27 cellular contexts compared by ENCODE assay signal in genomic region chr12:113181975-113182374, GRCh38. TPM values are rescaled to one million over a fixed set of nuclear protein-coding genes. Genes with fewer than 3 reads are reported as not detected.
"Had no signal": no experiment of that assay in that cellular context is flagged by ENCODE, and none has a peak within 500 bp of the region (broad histone marks: within the 10 kb centered on the region; RNA-seq: fewer than 3 reads in every experiment).

No MANE protein-coding gene starts in this region.

- H2AFZ ChIP-seq: hepatocyte, neural progenitor cell had no signal

- ATAC-seq: left lung, sciatic nerve had no signal

- H3K27ac Mint-ChIP-seq: activated CD4-positive, alpha-beta T cell treated with anti-CD3 and anti-CD28 coated beads, Interleukin-2, amount 10 ng/mL, durations not matched to agents 7 days and 5 days; activated naive CD8-positive, alpha-beta T cell treated with anti-CD3 and anti-CD28 coated beads, Interleukin-2, amount 10 ng/mL, durations not matched to agents 7 days and 5 days; activated T-helper 1 cell treated with anti-CD3 and anti-CD28 coated beads, Interleukin-12 subunit alpha, Interleukin-12 subunit beta, Interleukin-2, Interleukin-4 antibody, amounts not matched to agents 30 ng/mL and 10 ng/mL and 1 ng/mL, durations not matched to agents 14 hours and 24 hours and 36 hours; neural progenitor cell had no signal

- H3K4me3 ChIP-seq: coronary artery, esophagus muscularis mucosa, hepatocyte, left lung, lung, neural progenitor cell, tibial artery had no signal

- H3K4me3 Mint-ChIP-seq: activated CD4-positive, alpha-beta T cell treated with anti-CD3 and anti-CD28 coated beads, Interleukin-2, amount 10 ng/mL, durations not matched to agents 7 days and 5 days; activated naive CD8-positive, alpha-beta T cell treated with anti-CD3 and anti-CD28 coated beads, Interleukin-2, amount 10 ng/mL, durations not matched to agents 7 days and 5 days; activated T-helper 1 cell treated with anti-CD3 and anti-CD28 coated beads, Interleukin-12 subunit alpha, Interleukin-12 subunit beta, Interleukin-2, Interleukin-4 antibody, amounts not matched to agents 30 ng/mL and 10 ng/mL and 1 ng/mL, durations not matched to agents 14 hours and 24 hours and 36 hours; neural progenitor cell had no signal

- H3K27ac ChIP-seq: coronary artery, esophagus muscularis mucosa, hepatocyte, left lung, neural progenitor cell, tibial artery had no signal

- FAIRE-seq: frontal cortex, small intestine had no signal

- H3K9ac ChIP-seq: neural progenitor cell had no signal

- H3K27me3 Mint-ChIP-seq: activated CD4-positive, alpha-beta T cell treated with anti-CD3 and anti-CD28 coated beads, Interleukin-2, amount 10 ng/mL, durations not matched to agents 7 days and 5 days; activated naive CD8-positive, alpha-beta T cell treated with anti-CD3 and anti-CD28 coated beads, Interleukin-2, amount 10 ng/mL, durations not matched to agents 7 days and 5 days; naive B cell had no signal

- DNase-seq: activated CD4-positive, alpha-beta T cell treated with anti-CD3 and anti-CD28 coated beads, Interleukin-2, amount 10 ng/mL, durations not matched to agents 7 days and 5 days; activated CD8-positive, alpha-beta memory T cell treated with anti-CD3 and anti-CD28 coated beads, Interleukin-2, amount 50 U/mL, for 48 hours; activated gamma-delta T cell; activated naive CD8-positive, alpha-beta T cell treated with anti-CD3 and anti-CD28 coated beads, Interleukin-2, amount 10 ng/mL, durations not matched to agents 7 days and 5 days; amygdala; cerebellar nuclear complex; glutamatergic neuron; kidney glomerular epithelial cell; left lung; naive B cell; posterior cingulate gyrus; small intestine; stimulated activated CD8-positive, alpha-beta memory T cell treated with anti-CD3 and anti-CD28 coated beads, Interleukin-4, amount 100 ng/mL, for 48 hours; stimulated activated naive CD4-positive, alpha-beta T cell treated with Interleukin-2 at 50 U/mL for 16 hours; tibial artery had no signal

- H3K4me2 ChIP-seq: hepatocyte, neural progenitor cell had no signal

- H3K27me3 ChIP-seq: esophagus muscularis mucosa, hepatocyte, left lung, neural progenitor cell, tibial artery had no signal

- H3K9me3 Mint-ChIP-seq: activated naive CD8-positive, alpha-beta T cell treated with anti-CD3 and anti-CD28 coated beads, Interleukin-2, amount 10 ng/mL, durations not matched to agents 7 days and 5 days; activated T-helper 1 cell treated with anti-CD3 and anti-CD28 coated beads, Interleukin-12 subunit alpha, Interleukin-12 subunit beta, Interleukin-2, Interleukin-4 antibody, amounts not matched to agents 30 ng/mL and 10 ng/mL and 1 ng/mL, durations not matched to agents 14 hours and 24 hours and 36 hours; neural progenitor cell had no signal

RNA-seq across cellular contexts. Expression of gene CFAP73, which starts 32.5 kb away (rescaled TPM):
- total RNA-seq: esophagus muscularis mucosa, frontal cortex, hepatocyte, mesenteric fat pad, mucosa of gallbladder, omental fat pad, ureter had no signal
- polyA plus RNA-seq: hepatocyte had no signal

RNA-seq across cellular contexts. Expression of gene RASAL1, which starts 46.4 kb away (rescaled TPM):
- total RNA-seq: hepatocyte, mesenteric fat pad, omental fat pad had no signal
